ENCODE assay signal across 1 cellular context in the genomic region with DNA sequence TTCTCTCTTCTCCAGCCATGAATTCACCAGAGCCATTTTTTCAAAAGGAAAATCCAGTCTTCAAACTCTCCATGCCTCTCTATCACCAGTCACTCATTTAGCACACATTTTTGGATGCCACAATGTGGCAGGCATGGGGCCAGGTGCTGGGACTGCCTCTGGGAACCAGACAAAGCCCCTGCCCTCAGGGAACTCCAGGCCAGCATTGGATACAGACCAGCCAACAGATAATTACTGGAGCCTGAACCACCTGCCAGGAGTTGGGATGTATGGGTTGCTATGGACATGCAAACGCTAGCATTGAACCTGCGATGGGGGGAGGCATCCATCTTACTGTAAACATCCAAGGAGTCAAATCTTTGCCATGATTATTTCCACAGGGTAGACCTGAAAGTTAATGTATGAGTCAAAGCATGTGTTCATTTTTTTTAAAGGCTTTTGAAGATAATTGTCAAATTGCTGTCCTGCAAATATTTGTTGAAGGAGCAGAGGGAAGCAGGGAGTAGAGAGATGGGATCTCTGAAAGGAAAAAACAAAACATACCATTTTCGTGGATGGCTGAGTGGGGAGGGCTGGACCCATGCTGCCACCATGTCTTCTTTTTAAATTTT.
TF ChIP-seq lines count a peak whose summit lies in the region.

No MANE protein-coding gene starts in this region.

TF ChIP-seq in IMR-90, 13 proteins besides CTCF, POLR2A, EP300 and RAD21 (continued from another document):
- no peak for TF ChIP-seq ELK1 (IDR thresholded peaks at IDR 0.05; ENCODE audit: borderline replicate concordance, low read depth, low read length)
